1 cellular context compared by ENCODE assay signal in genomic region chr13:67740871-67741475, GRCh38.
TF ChIP-seq lines count a peak whose summit lies in the region.

No MANE protein-coding gene starts in this region.

TF ChIP-seq in SK-N-SH, 30 proteins besides CTCF, POLR2A, EP300 and RAD21 (continued from another document):
- TF ChIP-seq, protein P1, sequence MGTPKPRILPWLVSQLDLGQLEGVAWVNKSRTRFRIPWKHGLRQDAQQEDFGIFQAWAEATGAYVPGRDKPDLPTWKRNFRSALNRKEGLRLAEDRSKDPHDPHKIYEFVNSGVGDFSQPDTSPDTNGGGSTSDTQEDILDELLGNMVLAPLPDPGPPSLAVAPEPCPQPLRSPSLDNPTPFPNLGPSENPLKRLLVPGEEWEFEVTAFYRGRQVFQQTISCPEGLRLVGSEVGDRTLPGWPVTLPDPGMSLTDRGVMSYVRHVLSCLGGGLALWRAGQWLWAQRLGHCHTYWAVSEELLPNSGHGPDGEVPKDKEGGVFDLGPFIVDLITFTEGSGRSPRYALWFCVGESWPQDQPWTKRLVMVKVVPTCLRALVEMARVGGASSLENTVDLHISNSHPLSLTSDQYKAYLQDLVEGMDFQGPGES (IDR thresholded peaks at IDR 0.05; ENCODE audit: low read depth, low read length): no peak
